ENCODE assay signal across 31 cellular contexts in genomic region chr11:120357620-120358019, GRCh38. TPM values are rescaled to one million over a fixed set of nuclear protein-coding genes. Genes with fewer than 3 reads are reported as not detected.
"Had no signal": no experiment of that assay in that cellular context is flagged by ENCODE, and none has a peak within 500 bp of the region (broad histone marks: within the 10 kb centered on the region; RNA-seq: fewer than 3 reads in every experiment).

No MANE protein-coding gene starts in this region.

- DNase-seq: naive thymus-derived CD4-positive, alpha-beta T cell; natural killer cell; occipital lobe; ovary; posterior cingulate gyrus; psoas muscle; right cardiac atrium; spleen; stimulated activated CD4-positive, alpha-beta T cell treated with anti-CD3 and anti-CD28 coated beads, Interleukin-12 subunit alpha, Interleukin-12 subunit beta, amount 100 ng/mL, for 4 hours; stimulated activated CD4-positive, alpha-beta T cell treated with anti-CD3 and anti-CD28 coated beads, Interleukin-1b, Interleukin-23, amount 100 ng/mL, for 48 hours; stimulated activated CD4-positive, alpha-beta T cell treated with anti-CD3 and anti-CD28 coated beads, Interleukin-4, amount 100 ng/mL, for 1 hour; stimulated activated CD4-positive, alpha-beta T cell treated with anti-CD3 and anti-CD28 coated beads, Interleukin-4, amount 100 ng/mL, for 4 hours; stimulated activated CD8-positive, alpha-beta memory T cell treated with anti-CD3 and anti-CD28 coated beads, Interleukin-4, amount 100 ng/mL, for 48 hours; stimulated activated naive CD4-positive, alpha-beta T cell; stimulated activated naive CD8-positive, alpha-beta T cell treated with anti-CD3 and anti-CD28 coated beads, Interleukin-15, amount 100 ng/mL, for 72 hours; stimulated activated naive CD8-positive, alpha-beta T cell treated with anti-CD3 and anti-CD28 coated beads, Interleukin-15, Interleukin-2, amounts not matched to agents 100 U/mL and 50 U/mL, for 24 hours; substantia nigra; testis; trophoblast cell; upper lobe of left lung; uterus had no signal

- H3K4me1 Mint-ChIP-seq: stimulated activated naive CD8-positive, alpha-beta T cell treated with anti-CD3 and anti-CD28 coated beads, Interleukin-15, amount 100 ng/mL, for 72 hours had no signal

- H3K4me2 ChIP-seq: neural progenitor cell, smooth muscle cell had no signal

- H3K27ac Mint-ChIP-seq: naive thymus-derived CD4-positive, alpha-beta T cell; natural killer cell; neural progenitor cell; progenitor cell of endocrine pancreas; stimulated activated memory B cell treated with anti-CD40 and anti-IgM and Interleukin-4, amounts not matched to agents 10 μg/mL and 1 μg/mL and 100 μg/mL, for 72 hours; stimulated activated naive CD8-positive, alpha-beta T cell treated with anti-CD3 and anti-CD28 coated beads, Interleukin-15, amount 100 ng/mL, for 72 hours had no signal

- H3K36me3 ChIP-seq: neural progenitor cell, ovary, spleen, suprapubic skin, tibial nerve, upper lobe of left lung, uterus had no signal

- H3K27ac ChIP-seq: neural progenitor cell, ovary, parathyroid adenoma, psoas muscle, skin epidermis, spleen, suprapubic skin, testis, tibial nerve, upper lobe of left lung, uterus had no signal

- ATAC-seq: naive thymus-derived CD4-positive, alpha-beta T cell; natural killer cell; psoas muscle; right cardiac atrium; sciatic nerve; stimulated activated memory B cell treated with anti-CD40 and anti-IgM and Interleukin-4, amounts not matched to agents 10 μg/mL and 1 μg/mL and 100 μg/mL, for 72 hours; stimulated activated naive CD8-positive, alpha-beta T cell treated with anti-CD3 and anti-CD28 coated beads, Interleukin-15, amount 100 ng/mL, for 72 hours; stimulated activated naive CD8-positive, alpha-beta T cell treated with anti-CD3 and anti-CD28 coated beads, Interleukin-15, Interleukin-2, amounts not matched to agents 100 U/mL and 50 U/mL, for 24 hours had no signal

- H3K27me3 ChIP-seq: neural progenitor cell, ovary, suprapubic skin, testis, tibial nerve, upper lobe of left lung, uterus had no signal

- H3K4me1 ChIP-seq: parathyroid adenoma, testis, uterus had no signal

- H3K4me3 Mint-ChIP-seq: naive thymus-derived CD4-positive, alpha-beta T cell; natural killer cell; nephron; neural progenitor cell; stimulated activated memory B cell treated with anti-CD40 and anti-IgM and Interleukin-4, amounts not matched to agents 10 μg/mL and 1 μg/mL and 100 μg/mL, for 72 hours; stimulated activated naive CD8-positive, alpha-beta T cell treated with anti-CD3 and anti-CD28 coated beads, Interleukin-15, amount 100 ng/mL, for 72 hours had no signal

- H3K4me3 ChIP-seq: neural progenitor cell, ovary, psoas muscle, skin epidermis, smooth muscle cell, spleen, suprapubic skin, testis, tibial nerve, upper lobe of left lung, uterus had no signal

- H3K36me3 Mint-ChIP-seq: natural killer cell had no signal

- H3K27me3 Mint-ChIP-seq: progenitor cell of endocrine pancreas had no signal

- H3K9me3 ChIP-seq: ovary, psoas muscle, spleen, suprapubic skin, testis, tibial nerve, upper lobe of left lung, uterus had no signal

- H2AFZ ChIP-seq: neural progenitor cell, parathyroid adenoma had no signal

- H3K9ac ChIP-seq: neural progenitor cell, parathyroid adenoma had no signal

RNA-seq across cellular contexts. Expression of gene TLCD5, which starts 32.5 kb away (rescaled TPM):
- total RNA-seq: natural killer cell had no signal
